In the genomic region with DNA sequence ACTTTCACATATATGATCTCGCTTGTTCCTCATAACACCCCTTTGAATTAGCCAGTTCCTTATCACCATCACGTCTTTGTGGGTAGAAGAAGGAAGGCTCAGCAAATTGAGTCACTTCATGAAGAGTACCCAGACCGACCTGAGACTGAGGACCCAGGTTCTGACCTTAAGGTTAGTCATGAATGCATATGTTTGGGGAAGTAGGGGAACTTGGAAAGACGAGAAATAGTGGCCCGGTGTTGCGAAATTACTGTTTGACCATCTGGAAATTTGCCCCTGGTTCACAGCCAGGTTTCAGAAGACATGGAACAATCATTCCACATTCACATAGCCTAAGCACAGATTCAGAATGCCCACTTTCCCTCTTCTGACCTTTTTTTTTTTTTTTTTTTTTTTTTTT, we compare ENCODE assay signal across 12 cellular contexts. TPM values are rescaled to one million over a fixed set of nuclear protein-coding genes. Genes with fewer than 3 reads are reported as not detected.
DNase-seq lines count a peak whose midpoint lies in the region; ATAC-seq and TF ChIP-seq lines count a peak whose summit lies in the region.
"Had no signal": no experiment of that assay in that cellular context is flagged by ENCODE, and none has a peak within 500 bp of the region (broad histone marks: within the 10 kb centered on the region; RNA-seq: fewer than 3 reads in every experiment).

No MANE protein-coding gene starts in this region.

- H3K27ac ChIP-seq in PC-9: peak overlapping the region; percentile 91

- no TSS peak for BruUV-seq in PC-9 (replicated peaks; lab: Mats Ljungman, UMichigan)

- H3K9me3 Mint-ChIP-seq in activated CD4-positive, alpha-beta memory T cell treated with anti-CD3 and anti-CD28 coated beads for 36 hours: no peaks in the 10 kb centered on the region
- H3K9me3 Mint-ChIP-seq: CD14-positive monocyte had no signal

- no peaks in the 10 kb centered on the region for H3K4me1 Mint-ChIP-seq in activated CD4-positive, alpha-beta memory T cell treated with anti-CD3 and anti-CD28 coated beads for 36 hours (ENCODE audit: low read depth)

- H3K27me3 ChIP-seq in BJ (ENCODE audit: control insufficient read depth, insufficient read depth, low read length) (no peaks in the 10 kb centered on the region), PC-9 (ENCODE audit: insufficient read depth, low read depth) (no peaks in the 10 kb centered on the region)

- CTCF ChIA-PET in BJ (lab: Yijun Ruan, JAX) (no interaction called here), PC-9 (lab: Charles Lee) (interaction anchor here (0.6 kb wide), 1 partner anchor 58 kb away, joined by 3 read pairs; no protein-coding TSS in a partner anchor)
- CTCF ChIA-PET in activated CD4-positive, alpha-beta memory T cell treated with anti-CD3 and anti-CD28 coated beads for 36 hours (lab: Charles Lee): no interaction called here

- no peak overlapping the region for H3K27ac Mint-ChIP-seq in activated CD4-positive, alpha-beta memory T cell treated with anti-CD3 and anti-CD28 coated beads for 36 hours

- ATAC-seq in omental fat pad (ENCODE audit: low FRiP score) (peak; percentile 75), GM18498 (IDR thresholded peaks at IDR 0.05; ENCODE audit: unreplicated experiment) (no peak)

- peaks cover 58% of the 10 kb centered on the region for H3K4me1 ChIP-seq in PC-9 (replicated peaks; ENCODE audit: insufficient read depth)

- 0 out of 2 replicates have a peak, but pooled peaks cover 6% of the 10 kb centered on the region for H3K79me2 ChIP-seq in PC-9 (ENCODE audit: low read depth)

- H4K20me1 ChIP-seq in PC-9 (ENCODE audit: insufficient read depth): no peaks in the 10 kb centered on the region

- no peaks in the 10 kb centered on the region for H3K27me3 Mint-ChIP-seq in activated CD4-positive, alpha-beta memory T cell treated with anti-CD3 and anti-CD28 coated beads for 36 hours

- H3K4me3 ChIP-seq in BJ (ENCODE audit: low read depth, low read length) (no peak overlapping the region), PC-9 (no peak overlapping the region), fibroblast of mammary gland (ENCODE audit: control insufficient read depth, low read depth, low read length) (no peak overlapping the region)

- peak; percentile 27 for DNase-seq in BJ (ENCODE audit: low read depth)
- DNase-seq in PC-9: peak; percentile 58 to 88
- peak; percentile 97 for DNase-seq in fibroblast of mammary gland (ENCODE audit: low read depth)
- DNase-seq in omental fat pad (ENCODE audit: low spot score): peak; percentile 60
- DNase-seq in COLO829 (ENCODE audit: low spot score): no peak
- no peak for DNase-seq in activated naive CD4-positive, alpha-beta T cell treated with Interleukin-2 at 50 U/mL for 16 hours
- no peak for DNase-seq in activated CD4-positive, alpha-beta memory T cell treated with anti-CD3 and anti-CD28 coated beads for 36 hours
- DNase-seq: kidney; MM.1S; stimulated activated CD4-positive, alpha-beta T cell treated with anti-CD3 and anti-CD28 coated beads, Interleukin-15, amount 100 ng/mL, for 24 hours had no signal

- H3K36me3 Mint-ChIP-seq in activated CD4-positive, alpha-beta memory T cell treated with anti-CD3 and anti-CD28 coated beads for 36 hours: no peaks in the 10 kb centered on the region
- H3K36me3 Mint-ChIP-seq: CD14-positive monocyte had no signal

- H3K4me3 Mint-ChIP-seq in activated CD4-positive, alpha-beta memory T cell treated with anti-CD3 and anti-CD28 coated beads for 36 hours: no peak overlapping the region
- H3K4me3 Mint-ChIP-seq: CD14-positive monocyte had no signal

- intact Hi-C loops in PC-9 (cut with micrococcal nuclease; ENCODE audit: unreplicated experiment): loop anchor here (1.0 to 10.0 kb wide), 4 partner anchors 14 to 970 kb away; partner anchors contain the start of gene MEIS1
- intact Hi-C loops in activated CD4-positive, alpha-beta memory T cell treated with anti-CD3 and anti-CD28 coated beads for 36 hours (cut with micrococcal nuclease): no loop called here

- no peaks in the 10 kb centered on the region for H3K9me2 ChIP-seq in PC-9 (ENCODE audit: insufficient read depth)

- H3K9me3 ChIP-seq in PC-9 (ENCODE audit: insufficient read depth, low read depth): no peaks in the 10 kb centered on the region

- 0 out of 2 replicates have a peak overlapping the region, but pooled peaks have one; percentile 2 for H2AFZ ChIP-seq in PC-9

- peaks cover 39% of the 10 kb centered on the region for H3F3A ChIP-seq in PC-9 (ENCODE audit: insufficient read depth, low read depth)

- no peak for TF ChIP-seq CTCF in BJ (IDR thresholded peaks at IDR 0.05; ENCODE audit: insufficient read depth, low read depth, low read length)
- no peak for TF ChIP-seq CTCF in PC-9 (conservative IDR thresholded peaks at IDR 0.05)
- no peak for TF ChIP-seq CTCF in fibroblast of mammary gland (conservative IDR thresholded peaks at IDR 0.05; ENCODE audit: control insufficient read depth, insufficient read depth, low read depth, low read length)
- TF ChIP-seq CTCF in omental fat pad (IDR thresholded peaks at IDR 0.05): no peak

- H3K36me3 ChIP-seq in BJ (ENCODE audit: control insufficient read depth, insufficient read depth, low read length) (peaks cover 9% of the 10 kb centered on the region; the same call in 1 of the 2 replicates), PC-9 (ENCODE audit: low read depth) (no peaks in the 10 kb centered on the region)

- POLR2A ChIA-PET in BJ (lab: Charles Lee): no interaction called here
- POLR2A ChIA-PET in PC-9 (lab: Charles Lee; ENCODE audit: unreplicated experiment): no interaction called here
- POLR2A ChIA-PET in activated CD4-positive, alpha-beta memory T cell treated with anti-CD3 and anti-CD28 coated beads for 36 hours (lab: Charles Lee): no interaction called here

- H3K4me2 ChIP-seq in PC-9: peak overlapping the region; percentile 73

RNA-seq across cellular contexts. Expression of gene MEIS1, which starts 59.8 kb away (rescaled TPM):
- polyA plus RNA-seq in BJ (2011; rRNA removed): 57.4 and 65.7 TPM in 2 replicates
- polyA minus RNA-seq in BJ (2011; rRNA and poly(A)+ RNA removed): 251 and 301 TPM in 2 replicates
- total RNA-seq in PC-9 (2021) (5.4 and 9.1 TPM in 2 replicates), omental fat pad (10 to 100 TPM; 19.8 to 67.3 (median 46.3) TPM)
- total RNA-seq in activated CD4-positive, alpha-beta memory T cell treated with anti-CD3 and anti-CD28 coated beads for 36 hours: not detected

Comparison
In these comparisons a context has a peak if more than half of its experiments do, and no peak if none do; other contexts are left out.
1. DNase-seq: peak in BJ (single experiment), PC-9 (2 of 2), fibroblast of mammary gland (single experiment) and omental fat pad (single experiment); none in COLO829 (single experiment), activated naive CD4-positive, alpha-beta T cell treated with Interleukin-2 at 50 U/mL for 16 hours (single experiment) and activated CD4-positive, alpha-beta memory T cell treated with anti-CD3 and anti-CD28 coated beads for 36 hours (single experiment).